Comparison of ENCODE assay signal across 12 cellular contexts in the genomic region with DNA sequence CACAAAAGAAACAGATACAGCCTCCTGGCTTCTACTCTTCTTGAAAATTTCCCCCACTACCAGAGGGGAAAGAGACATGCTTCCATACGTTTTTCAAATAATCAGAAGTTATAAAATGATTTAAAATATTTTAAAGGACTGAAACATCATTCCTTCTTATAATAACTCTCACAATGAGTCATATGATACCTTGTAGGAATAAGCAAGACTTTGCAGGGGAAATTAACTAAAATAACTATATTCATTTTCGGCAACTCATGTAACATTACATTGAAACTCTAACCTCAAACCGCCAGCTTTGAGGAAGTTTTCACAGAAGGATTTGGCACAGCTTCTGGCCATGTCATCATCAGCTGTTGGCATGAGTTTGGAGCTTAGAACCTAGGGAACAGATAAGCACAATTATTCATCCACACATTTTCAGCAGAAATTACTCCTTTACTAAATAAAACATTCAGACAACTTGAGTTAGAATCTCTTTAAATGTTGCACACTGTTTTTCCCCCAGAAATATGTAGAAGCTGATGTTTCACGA.
DNase-seq lines count a peak whose midpoint lies in the region; ATAC-seq and TF ChIP-seq lines count a peak whose summit lies in the region.
"Had no signal": no experiment of that assay in that cellular context is flagged by ENCODE, and none has a peak within 500 bp of the region (broad histone marks: within the 10 kb centered on the region; RNA-seq: fewer than 3 reads in every experiment).

No MANE protein-coding gene starts in this region.

- POLR2A ChIA-PET in T-cell (lab: Charles Lee), result no interaction called here

- no peak overlapping the region for H3K4me3 Mint-ChIP-seq in activated naive CD8-positive, alpha-beta T cell
- no peak overlapping the region for H3K4me3 Mint-ChIP-seq in activated naive CD8-positive, alpha-beta T cell treated with anti-CD3 and anti-CD28 coated beads for 36 hours
- H3K4me3 Mint-ChIP-seq in T-cell, result no peak overlapping the region
- H3K4me3 Mint-ChIP-seq: B cell, nephron had no signal

- no peaks in the 10 kb centered on the region for H3K9me3 Mint-ChIP-seq in activated naive CD8-positive, alpha-beta T cell (ENCODE audit: low read depth)
- peaks cover 2% of the 10 kb centered on the region for H3K9me3 Mint-ChIP-seq in activated naive CD8-positive, alpha-beta T cell treated with anti-CD3 and anti-CD28 coated beads for 36 hours
- no peaks in the 10 kb centered on the region for H3K9me3 Mint-ChIP-seq in T-cell

- peaks cover 20% of the 10 kb centered on the region for H3K36me3 Mint-ChIP-seq in activated naive CD8-positive, alpha-beta T cell
- H3K36me3 Mint-ChIP-seq in activated naive CD8-positive, alpha-beta T cell treated with anti-CD3 and anti-CD28 coated beads for 36 hours, result peaks cover 53% of the 10 kb centered on the region
- H3K36me3 Mint-ChIP-seq in T-cell, result peaks cover 75% of the 10 kb centered on the region

- TF ChIP-seq CTCF in fibroblast of villous mesenchyme (IDR thresholded peaks at IDR 0.05; ENCODE audit: insufficient read depth, low read depth, low read length), result no peak

- no peak for ATAC-seq in T-cell (replicated peaks in 1 of 4)

- H3K27me3 Mint-ChIP-seq in activated naive CD8-positive, alpha-beta T cell, result no peaks in the 10 kb centered on the region
- H3K27me3 Mint-ChIP-seq in activated naive CD8-positive, alpha-beta T cell treated with anti-CD3 and anti-CD28 coated beads for 36 hours, result no peaks in the 10 kb centered on the region
- no peaks in the 10 kb centered on the region for H3K27me3 Mint-ChIP-seq in T-cell
- H3K27me3 Mint-ChIP-seq: B cell had no signal

- peak overlapping the region; percentile 13 for H3K27ac Mint-ChIP-seq in activated naive CD8-positive, alpha-beta T cell
- H3K27ac Mint-ChIP-seq in activated naive CD8-positive, alpha-beta T cell treated with anti-CD3 and anti-CD28 coated beads for 36 hours, result no peak overlapping the region
- H3K27ac Mint-ChIP-seq in T-cell, result peak overlapping the region; percentile 44 to 80
- H3K27ac Mint-ChIP-seq: B cell had no signal

- CTCF ChIA-PET in T-cell (lab: Charles Lee), result interaction anchor here in 1 of 2 donors (0.6 kb wide), 1 partner anchor 151 kb away, joined by 4 read pairs; no protein-coding TSS in a partner anchor

- H3K4me1 Mint-ChIP-seq in activated naive CD8-positive, alpha-beta T cell (ENCODE audit: low read depth), result peaks cover 19% of the 10 kb centered on the region
- peaks cover 21% of the 10 kb centered on the region for H3K4me1 Mint-ChIP-seq in activated naive CD8-positive, alpha-beta T cell treated with anti-CD3 and anti-CD28 coated beads for 36 hours
- H3K4me1 Mint-ChIP-seq in T-cell, result peaks cover 12 to 28% (median 21%) of the 10 kb centered on the region in 3 donors
- H3K4me1 Mint-ChIP-seq: nephron had no signal

- no peak overlapping the region for H3K4me3 ChIP-seq in fibroblast of villous mesenchyme (ENCODE audit: low read depth, low read length)

- DNase-seq in activated naive CD8-positive, alpha-beta T cell treated with anti-CD3 and anti-CD28 coated beads for 36 hours, result no peak
- no peak for DNase-seq in T-cell
- DNase-seq in fibroblast of villous mesenchyme (ENCODE audit: low read depth), result peak; percentile 43
- DNase-seq in stromal cell of bone marrow (ENCODE audit: low read depth), result peak; percentile 91
- DNase-seq in stimulated activated CD4-positive, alpha-beta T cell treated with anti-CD3 and anti-CD28 coated beads, Interleukin-2, amount 100 ng/mL, for 24 hours, result no peak
- no peak for DNase-seq in UCSD-AML1 (lab: John Stamatoyannopoulos, UW; ENCODE audit: unreplicated experiment)
- no peak for DNase-seq in ureter (ENCODE audit: low spot score)
- DNase-seq: activated CD4-positive, alpha-beta T cell treated with anti-CD3 and anti-CD28 coated beads, Interleukin-2, amount 50 U/mL, for 1 hour; glutamatergic neuron had no signal

Comparison
In these comparisons a context has a peak if more than half of its experiments do, and no peak if none do; other contexts are left out.
1. DNase-seq: peak in fibroblast of villous mesenchyme (single experiment) and stromal cell of bone marrow (single experiment); none in activated naive CD8-positive, alpha-beta T cell treated with anti-CD3 and anti-CD28 coated beads for 36 hours (single experiment), T-cell (0 of 34), stimulated activated CD4-positive, alpha-beta T cell treated with anti-CD3 and anti-CD28 coated beads, Interleukin-2, amount 100 ng/mL, for 24 hours (0 of 2), UCSD-AML1 (single experiment) and ureter (single experiment).